8 cellular contexts compared by ENCODE assay signal in the genomic region with DNA sequence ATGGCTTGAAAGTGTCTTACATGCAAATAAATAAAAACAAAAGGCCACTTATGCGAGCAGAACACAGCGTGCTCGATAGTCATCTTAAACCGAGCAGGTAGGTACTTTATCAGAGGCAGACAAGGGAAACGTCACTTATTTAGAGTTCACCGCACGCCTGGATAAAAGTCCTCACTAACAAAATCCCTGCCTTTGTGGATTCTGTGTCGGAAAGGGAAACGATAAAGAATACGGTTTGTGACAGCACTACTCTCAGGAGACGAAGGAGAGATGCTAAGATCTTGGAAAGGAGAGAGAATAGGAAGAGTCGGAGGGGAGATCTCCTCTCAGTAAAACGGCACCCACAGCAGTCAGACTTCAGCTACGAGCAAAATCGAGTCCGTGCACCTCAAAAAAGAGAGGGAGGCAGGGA. TPM values are rescaled to one million over a fixed set of nuclear protein-coding genes. Genes with fewer than 3 reads are reported as not detected.
A peak's percentile ranks its signal among the peaks of the same experiment; 100 is the strongest.
DNase-seq lines count a peak whose midpoint lies in the region; ATAC-seq and TF ChIP-seq lines count a peak whose summit lies in the region.

No MANE protein-coding gene starts in this region.

- H3K9me3 ChIP-seq in ES-I3 (ENCODE audit: control insufficient read depth, insufficient read depth, low read length) (no peaks in the 10 kb centered on the region), stomach (no peaks in the 10 kb centered on the region)

- H3K36me3 ChIP-seq in ES-I3 (ENCODE audit: insufficient read depth, low read length) (peaks cover 4% of the 10 kb centered on the region; the same call in 1 of the 2 replicates), brain microvascular endothelial cell (replicated peaks) (peaks cover 5% of the 10 kb centered on the region), stomach (peaks cover under 1 to 13% (median 9%) of the 10 kb centered on the region in 4 donors)

- intact Hi-C loops in stomach (cut with DNase I; ENCODE audit: low total_unique reads) = no loop called here

- H3K4me1 ChIP-seq in ES-I3 (ENCODE audit: insufficient read depth, low read length) = no peaks in the 10 kb centered on the region
- peaks cover 8 to 49% (median 35%) of the 10 kb centered on the region in 4 donors for H3K4me1 ChIP-seq in stomach

- H3K27me3 ChIP-seq in brain microvascular endothelial cell (replicated peaks) = no peaks in the 10 kb centered on the region
- no peaks in the 10 kb centered on the region for H3K27me3 ChIP-seq in stomach

- H3K4me3 ChIP-seq in LNCaP clone FGC (ENCODE audit: low read depth, low read length) = peak overlapping the region; percentile 85
- H3K4me3 ChIP-seq in brain microvascular endothelial cell (ENCODE audit: low read depth, low read length) = peak overlapping the region; percentile 86
- H3K4me3 ChIP-seq in stomach = peak overlapping the region; percentile 75 to 97 (median 90)

- 0 to 1% (median 0%) methylated on average over 16 of the region's 16 CpGs for WGBS in stomach, 5 donors

- peak overlapping the region; percentile 60 for H3K9ac ChIP-seq in ES-I3 (ENCODE audit: low read depth, low read length)

- no peak for TF ChIP-seq CTCF in LNCaP clone FGC (IDR thresholded peaks at IDR 0.05; ENCODE audit: control insufficient read depth, extremely low read depth, insufficient read depth)
- no peak for TF ChIP-seq CTCF in brain microvascular endothelial cell (IDR thresholded peaks at IDR 0.05; ENCODE audit: low read depth, low read length, missing control alignments)
- TF ChIP-seq CTCF in stomach (IDR thresholded peaks at IDR 0.05) = no peak

- in situ Hi-C loops in brain microvascular endothelial cell (cut with HindIII; ENCODE audit: low pct_ligation_motif_present, low sequenced_read_pairs) = no loop called here

- DNase-seq in LNCaP clone FGC (ENCODE audit: low read depth) (no peak), brain microvascular endothelial cell (no peak), kidney tubule cell (ENCODE audit: low spot score) (peak; percentile 20), stomach (no peak), activated gamma-delta T cell treated with Interleukin-2 at 50 U/mL for 16 hours (no peak)
- DNase-seq in stimulated activated CD4-positive, alpha-beta T cell treated with anti-CD3 and anti-CD28 coated beads, Interleukin-1b, Interleukin-23, amount 100 ng/mL, for 48 hours = no peak

- no peak for TF ChIP-seq POLR2A in stomach (IDR thresholded peaks at IDR 0.05)

- TF ChIP-seq EP300 in stomach (IDR thresholded peaks at IDR 0.05) = no peak

- H3K27ac ChIP-seq in brain microvascular endothelial cell (peak overlapping the region; percentile 18), stomach (peak overlapping the region; percentile 87 to 98 (median 87))

- ATAC-seq in GM21619 (IDR thresholded peaks at IDR 0.05; ENCODE audit: unreplicated experiment) = peak; percentile 1

RNA-seq across cellular contexts. Expression of a gene that starts 0.6 kb away (rescaled TPM):
- total RNA-seq in stomach = 10 to 100 TPM in 3 of 5 donors, 1 to 10 TPM in 2; 1.2 to 48.2 (median 13.0) TPM
- 1 to 10 TPM; 7.5 to 9.6 (median 9.2) TPM for polyA plus RNA-seq in stomach

RNA-seq across cellular contexts. Expression of a gene that starts 43.5 kb away (rescaled TPM):
- total RNA-seq in stomach = under 1 TPM in 3 of 5 donors, not detected in 2; under 0.01 to 0.37 (median 0.29) TPM
- polyA plus RNA-seq in stomach = 1 to 10 TPM in 1 of 3 donors, under 1 TPM in 2; 0.73 to 1.2 (median 0.92) TPM
